In genomic region chr5:39948867-39949468, GRCh38 we compare ENCODE assay signal across 9 cellular contexts.
A peak's percentile ranks its signal among the peaks of the same experiment; 100 is the strongest.
DNase-seq lines count a peak whose midpoint lies in the region; ATAC-seq and TF ChIP-seq lines count a peak whose summit lies in the region.
"Had no signal": no experiment of that assay in that cellular context is flagged by ENCODE, and none has a peak within 500 bp of the region (broad histone marks: within the 10 kb centered on the region; RNA-seq: fewer than 3 reads in every experiment).

No MANE protein-coding gene starts in this region.

- intact Hi-C loops in activated CD4-positive, alpha-beta T cell treated with anti-CD3 and anti-CD28 coated beads, Interleukin-2, amount 10 ng/mL, durations not matched to agents 24 days and 14 days (cut with micrococcal nuclease): loop anchor here (1.0 to 10.0 kb wide), 10 partner anchors 273 to 930 kb away; no protein-coding TSS in a partner anchor
- intact Hi-C loops in mucosa of descending colon (cut with DNase I, micrococcal nuclease): loop anchor here (5.0 to 10.0 kb wide), 4 partner anchors 374 to 786 kb away; no protein-coding TSS in a partner anchor

- no peaks in the 10 kb centered on the region for H3K9me3 ChIP-seq in mucosa of descending colon

- ATAC-seq in GM18909 (IDR thresholded peaks at IDR 0.05; ENCODE audit: poor library complexity, unreplicated experiment) (peak; percentile 90), HG03196 (IDR thresholded peaks at IDR 0.05; ENCODE audit: unreplicated experiment) (peak; percentile 72), mucosa of descending colon (peak; percentile 84)
- ATAC-seq in effector memory CD8-positive, alpha-beta T cell (replicated peaks): peak; percentile 99

- peak overlapping the region; percentile 7 for H3K27ac Mint-ChIP-seq in activated CD4-positive, alpha-beta T cell treated with anti-CD3 and anti-CD28 coated beads, Interleukin-2, amount 10 ng/mL, durations not matched to agents 24 days and 14 days
- no peak overlapping the region for H3K27ac Mint-ChIP-seq in effector memory CD8-positive, alpha-beta T cell
- H3K27ac Mint-ChIP-seq: IgD-negative memory B cell had no signal

- peak; percentile 70 to 74 for DNase-seq in AML-193 (lab: John Stamatoyannopoulos, UW)
- DNase-seq in NCI-H510A treated with DMSO at 0.1 percent for 48 hours (lab: John Stamatoyannopoulos, UW): peak; percentile 59
- peak; percentile 90 for DNase-seq in activated CD4-positive, alpha-beta T cell treated with anti-CD3 and anti-CD28 coated beads, Interleukin-2, amount 10 ng/mL, durations not matched to agents 24 days and 14 days
- DNase-seq in effector memory CD8-positive, alpha-beta T cell: peak; percentile 58 to 70 (median 65)
- DNase-seq in mucosa of descending colon: peak in 1 of 3 donors; percentile 90
- peak; percentile 50 for DNase-seq in stimulated activated naive CD4-positive, alpha-beta T cell treated with Interleukin-2 at 50 U/mL for 16 hours (lab: John Stamatoyannopoulos, UW)

- peaks cover 2% of the 10 kb centered on the region for H3K27me3 Mint-ChIP-seq in activated CD4-positive, alpha-beta T cell treated with anti-CD3 and anti-CD28 coated beads, Interleukin-2, amount 10 ng/mL, durations not matched to agents 24 days and 14 days
- no peaks in the 10 kb centered on the region for H3K27me3 Mint-ChIP-seq in effector memory CD8-positive, alpha-beta T cell
- H3K27me3 Mint-ChIP-seq: IgD-negative memory B cell had no signal

- H3K36me3 ChIP-seq in mucosa of descending colon (ENCODE audit: low read depth): no peaks in the 10 kb centered on the region

- no peaks in the 10 kb centered on the region for H3K4me1 ChIP-seq in mucosa of descending colon (ENCODE audit: low read depth)

- no peak for TF ChIP-seq CTCF in mucosa of descending colon (IDR thresholded peaks at IDR 0.05)

- no peaks in the 10 kb centered on the region for H3K36me3 Mint-ChIP-seq in activated CD4-positive, alpha-beta T cell treated with anti-CD3 and anti-CD28 coated beads, Interleukin-2, amount 10 ng/mL, durations not matched to agents 24 days and 14 days (ENCODE audit: low read depth)
- H3K36me3 Mint-ChIP-seq in effector memory CD8-positive, alpha-beta T cell (ENCODE audit: insufficient read depth): no peaks in the 10 kb centered on the region

- no peak overlapping the region for H3K4me3 Mint-ChIP-seq in activated CD4-positive, alpha-beta T cell treated with anti-CD3 and anti-CD28 coated beads, Interleukin-2, amount 10 ng/mL, durations not matched to agents 24 days and 14 days
- no peak overlapping the region for H3K4me3 Mint-ChIP-seq in effector memory CD8-positive, alpha-beta T cell
- H3K4me3 Mint-ChIP-seq: IgD-negative memory B cell had no signal

- no peak overlapping the region for H3K4me3 ChIP-seq in mucosa of descending colon

- peaks cover 3% of the 10 kb centered on the region for H3K4me1 Mint-ChIP-seq in activated CD4-positive, alpha-beta T cell treated with anti-CD3 and anti-CD28 coated beads, Interleukin-2, amount 10 ng/mL, durations not matched to agents 24 days and 14 days
- H3K4me1 Mint-ChIP-seq in effector memory CD8-positive, alpha-beta T cell (ENCODE audit: low read depth in 2 of 2): peaks cover 2 to 3% of the 10 kb centered on the region in 2 donors
- H3K4me1 Mint-ChIP-seq: IgD-negative memory B cell had no signal

- peaks cover 11% of the 10 kb centered on the region for H3K9me3 Mint-ChIP-seq in activated CD4-positive, alpha-beta T cell treated with anti-CD3 and anti-CD28 coated beads, Interleukin-2, amount 10 ng/mL, durations not matched to agents 24 days and 14 days
- H3K9me3 Mint-ChIP-seq in effector memory CD8-positive, alpha-beta T cell: no peaks in the 10 kb centered on the region
- H3K9me3 Mint-ChIP-seq: IgD-negative memory B cell had no signal
